7 cellular contexts compared by ENCODE assay signal in genomic region chr1:209805875-209806760, GRCh38. TPM values are rescaled to one million over a fixed set of nuclear protein-coding genes. Genes with fewer than 3 reads are reported as not detected.
DNase-seq lines count a peak whose midpoint lies in the region; ATAC-seq and TF ChIP-seq lines count a peak whose summit lies in the region.

Gene IRF6 (minus strand): TSS chr1:209806142. CDS start chr1:209801413, 4,729 bp downstream.

- H3K36me3 ChIP-seq in gastroesophageal sphincter (no peaks in the 10 kb centered on the region), osteoblast (ENCODE audit: insufficient read depth, low read length) (no peaks in the 10 kb centered on the region), tibial nerve (no peaks in the 10 kb centered on the region)

- TF ChIP-seq CTCF in gastroesophageal sphincter (IDR thresholded peaks at IDR 0.05) (no peak), osteoblast (IDR thresholded peaks at IDR 0.05; ENCODE audit: extremely low read depth, low read depth, low read length) (no peak), tibial nerve (IDR thresholded peaks at IDR 0.05) (no peak)

- peak; percentile 38 for DNase-seq in NOMO-1 treated with dmso at 0.1 percent for 144 hours (lab: John Stamatoyannopoulos, UW; ENCODE audit: unreplicated experiment)
- peak in 3 of 4 experiments; percentile 34 to 76 (median 36) for DNase-seq in activated naive CD4-positive, alpha-beta T cell (lab: John Stamatoyannopoulos, UW)
- peak; percentile 90 for DNase-seq in osteoblast (ENCODE audit: insufficient read length, low spot score, missing footprints)
- DNase-seq in tibial nerve (ENCODE audit: low spot score in 2 of 2): peak; percentile 42 to 47

- H3K9me3 ChIP-seq in gastroesophageal sphincter (no peaks in the 10 kb centered on the region), osteoblast (ENCODE audit: low read depth, low read length) (no peaks in the 10 kb centered on the region), tibial nerve (no peaks in the 10 kb centered on the region)

- no peaks in the 10 kb centered on the region for H3K79me2 ChIP-seq in osteoblast (ENCODE audit: insufficient read depth, low read length)

- H3K4me1 ChIP-seq in gastroesophageal sphincter (peaks cover 0 to 25% (median 0%) of the 10 kb centered on the region in 3 donors), osteoblast (ENCODE audit: insufficient read depth, low read length) (peaks cover 30% of the 10 kb centered on the region), tibial nerve (peaks cover 0 to 23% (median 3%) of the 10 kb centered on the region in 4 donors)

- TF ChIP-seq EP300 in gastroesophageal sphincter (IDR thresholded peaks at IDR 0.05): no peak
- peak in 1 of 2 donors; percentile 9 for TF ChIP-seq EP300 in tibial nerve (IDR thresholded peaks at IDR 0.05)

- peak within 1 kb of the TSS in 1 of 4 donors; percentile 29 for H3K27ac ChIP-seq in gastroesophageal sphincter
- H3K27ac ChIP-seq in osteoblast (ENCODE audit: low read depth, low read length): peak within 1 kb of the TSS; percentile 24
- H3K27ac ChIP-seq in tibial nerve: peak within 1 kb of the TSS in 1 of 4 donors; percentile 73

- H3K27me3 ChIP-seq in gastroesophageal sphincter: no peaks in the 10 kb centered on the region
- H3K27me3 ChIP-seq in osteoblast (ENCODE audit: insufficient read depth, low read length): peaks cover 8% of the 10 kb centered on the region
- H3K27me3 ChIP-seq in tibial nerve: no peaks in the 10 kb centered on the region

- TF ChIP-seq POLR2A in gastroesophageal sphincter (IDR thresholded peaks at IDR 0.05): peak in 1 of 2 donors; percentile 17
- no peak for TF ChIP-seq POLR2A in tibial nerve (IDR thresholded peaks at IDR 0.05)

- peak within 1 kb of the TSS; percentile 0 to 50 for H3K4me3 ChIP-seq in gastroesophageal sphincter
- peak within 1 kb of the TSS; percentile 71 for H3K4me3 ChIP-seq in osteoblast (ENCODE audit: insufficient read depth, low read length)
- H3K4me3 ChIP-seq in tibial nerve: peak within 1 kb of the TSS; percentile 7 to 45 (median 26)

- H3K4me2 ChIP-seq in osteoblast (ENCODE audit: insufficient read depth, low read length): peak within 1 kb of the TSS; percentile 83

- ATAC-seq in GM18909 (IDR thresholded peaks at IDR 0.05; ENCODE audit: poor library complexity, unreplicated experiment) (peak; percentile 87), HG03139 (IDR thresholded peaks at IDR 0.05; ENCODE audit: unreplicated experiment) (peak; percentile 82), gastroesophageal sphincter (peak; percentile 77)

- 22 to 24% methylated on average over 2 of the region's 46 CpGs for WGBS in gastroesophageal sphincter (ENCODE audit: low coverage in 1 of 2), 2 donors
- 12 to 19% methylated on average over 10 to 19 of the region's 46 CpGs for WGBS in tibial nerve, 2 donors

- no peaks in the 10 kb centered on the region for H4K20me1 ChIP-seq in osteoblast (ENCODE audit: insufficient read depth, low read length)

- H2AFZ ChIP-seq in osteoblast (ENCODE audit: low read length): peak within 1 kb of the TSS; percentile 97

RNA-seq across cellular contexts. Expression of gene IRF6, which starts in this region (rescaled TPM):
- 1 to 10 TPM; 1.2 to 6.8 (median 2.8) TPM for total RNA-seq in gastroesophageal sphincter
- under 0.01 and 0.72 TPM in 2 replicates for total RNA-seq in osteoblast
- total RNA-seq in tibial nerve: 1 to 10 TPM in 3 of 4 donors, under 1 TPM in 1; 0.42 to 1.8 (median 1.4) TPM

Comparison
In these comparisons a context has a peak if more than half of its experiments do, and no peak if none do; other contexts are left out.
1. Peak in DNase-seq, H3K4me3 ChIP-seq, H3K27ac ChIP-seq and H3K4me2 ChIP-seq in osteoblast; RNA of the gene not detected or under 1 TPM.
2. DNase-seq: peak in every context shown above with its lines; median percentile 90 in osteoblast; 44 in tibial nerve; 38 in NOMO-1 treated with dmso at 0.1 percent for 144 hours; 36 in activated naive CD4-positive, alpha-beta T cell.